In the genomic region with DNA sequence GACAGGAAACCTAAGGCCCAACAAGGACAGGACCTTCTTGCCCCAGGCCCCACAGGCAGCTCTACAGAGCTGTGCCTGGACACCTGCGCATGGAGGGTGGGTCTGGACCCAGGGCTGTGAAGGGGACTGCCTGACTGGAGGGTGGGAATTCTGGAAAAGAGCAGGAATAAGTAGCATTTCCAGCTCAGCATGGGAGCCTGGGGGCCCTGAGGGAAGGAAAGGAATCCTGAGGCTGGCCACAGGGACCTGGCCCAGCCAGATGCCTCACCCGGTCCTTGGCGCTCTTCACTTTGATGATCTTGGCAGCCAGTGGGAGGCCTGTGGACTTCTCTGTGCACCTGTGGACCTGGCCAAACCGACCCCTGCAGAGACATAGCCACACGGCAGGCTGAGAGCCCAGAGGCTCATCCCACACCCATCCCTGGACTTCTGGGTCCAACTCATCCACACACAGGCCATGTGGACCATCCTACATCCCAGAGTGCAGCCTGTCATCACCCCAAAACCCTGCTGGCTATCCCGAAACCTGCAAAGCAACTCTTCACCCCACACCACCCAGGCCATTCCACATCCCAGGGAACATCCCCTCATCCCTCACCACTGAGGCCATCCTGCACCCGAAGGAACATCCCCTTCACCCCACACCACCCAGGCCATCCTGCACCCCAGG, we compare ENCODE assay signal across 24 cellular contexts. TPM values are rescaled to one million over a fixed set of nuclear protein-coding genes. Genes with fewer than 3 reads are reported as not detected.
"Had no signal": no experiment of that assay in that cellular context is flagged by ENCODE, and none has a peak within 500 bp of the region (broad histone marks: within the 10 kb centered on the region; RNA-seq: fewer than 3 reads in every experiment).

No MANE protein-coding gene starts in this region.

- H3K36me3 ChIP-seq: breast epithelium, left lung, thyroid gland, upper lobe of left lung, vagina, WERI-Rb-1 had no signal

- H3K4me1 ChIP-seq: breast epithelium, left lung, parathyroid adenoma, psoas muscle, thyroid gland, upper lobe of left lung, vagina had no signal

- H3K4me3 ChIP-seq: breast epithelium, dorsolateral prefrontal cortex, left lung, psoas muscle, thyroid gland, upper lobe of left lung, vagina had no signal

- DNase-seq: activated CD4-positive, alpha-beta memory T cell treated with anti-CD3 and anti-CD28 coated beads for 36 hours; activated CD4-positive, alpha-beta T cell treated with anti-CD3 and anti-CD28 coated beads for 48 hours; activated naive CD4-positive, alpha-beta T cell; activated T-cell treated with anti-CD3 and anti-CD28 coated beads, Interleukin-2, amount 50 U/mL, for 4 hours; dorsolateral prefrontal cortex; effector memory CD4-positive, alpha-beta T cell; glutamatergic neuron; hippocampal formation; left lung; naive B cell; nephron progenitor cell; psoas muscle; SK-N-SH; stimulated activated naive CD4-positive, alpha-beta T cell treated with Interleukin-2 at 50 U/mL for 16 hours; T-helper 17 cell; T1000; thyroid gland; WERI-Rb-1 had no signal

- H3K27me3 ChIP-seq: breast epithelium, dorsolateral prefrontal cortex, left lung, thyroid gland, upper lobe of left lung, vagina had no signal

- H3K9me3 ChIP-seq: breast epithelium, psoas muscle, thyroid gland, upper lobe of left lung, vagina had no signal

- H3K27ac ChIP-seq: breast epithelium, dorsolateral prefrontal cortex, left lung, parathyroid adenoma, psoas muscle, thyroid gland, upper lobe of left lung, vagina, WERI-Rb-1 had no signal

RNA-seq across cellular contexts. Expression of a gene that starts 18.7 kb away (rescaled TPM):
- total RNA-seq: epithelial cell of proximal tubule, kidney epithelial cell, T-helper 17 cell had no signal
